12 cellular contexts compared by ENCODE assay signal in genomic region chr12:107774349-107775029, GRCh38. TPM values are rescaled to one million over a fixed set of nuclear protein-coding genes. Genes with fewer than 3 reads are reported as not detected.
DNase-seq lines count a peak whose midpoint lies in the region; ATAC-seq and TF ChIP-seq lines count a peak whose summit lies in the region.
"Had no signal": no experiment of that assay in that cellular context is flagged by ENCODE, and none has a peak within 500 bp of the region (broad histone marks: within the 10 kb centered on the region; RNA-seq: fewer than 3 reads in every experiment).

ASCL4 (plus strand) TSS chr12:107774704; CDS start chr12:107775219, 515 bp downstream.

- H3K36me3 ChIP-seq in HUES48 (ENCODE audit: control insufficient read depth, insufficient read depth, low read length) (no peaks in the 10 kb centered on the region), neural progenitor cell (no peaks in the 10 kb centered on the region)

- peaks cover 17% of the 10 kb centered on the region for H4K20me1 ChIP-seq in neural progenitor cell (ENCODE audit: low read depth)

- H2AFZ ChIP-seq in neural progenitor cell (replicated peaks), result peak within 1 kb of the TSS; percentile 79

- H3K9ac ChIP-seq in HUES48 (ENCODE audit: low read depth, low read length), result no peak within 1 kb of the TSS
- no peak within 1 kb of the TSS for H3K9ac ChIP-seq in neural progenitor cell

- intact Hi-C loops in CD14-positive monocyte (cut with micrococcal nuclease), result no loop called here
- intact Hi-C loops in dendritic cell treated with granulocyte-macrophage colony-stimulating factor and Interleukin-4, amounts not matched to agents 40 ng/mL and 50 ng/mL, for 4 days (cut with micrococcal nuclease), result loop anchor here (5.0 kb wide), 1 partner anchor 563 kb away; the partner anchor contains the start of gene CMKLR1

- no peaks in the 10 kb centered on the region for H3K79me2 ChIP-seq in neural progenitor cell (ENCODE audit: low read depth)

- H3K4me2 ChIP-seq in neural progenitor cell, result peak within 1 kb of the TSS; percentile 94

- peak within 1 kb of the TSS in 1 of 7 donors; percentile 16 for H3K27ac Mint-ChIP-seq in CD14-positive monocyte
- no peak within 1 kb of the TSS for H3K27ac Mint-ChIP-seq in dendritic cell treated with granulocyte-macrophage colony-stimulating factor and Interleukin-4, amounts not matched to agents 40 ng/mL and 50 ng/mL, for 4 days
- no peak within 1 kb of the TSS for H3K27ac Mint-ChIP-seq in neural progenitor cell

- H3K36me3 Mint-ChIP-seq in CD14-positive monocyte (peaks cover 0 to 5% of the 10 kb centered on the region in 2 donors), neural progenitor cell (no peaks in the 10 kb centered on the region)
- no peaks in the 10 kb centered on the region for H3K36me3 Mint-ChIP-seq in dendritic cell treated with granulocyte-macrophage colony-stimulating factor and Interleukin-4, amounts not matched to agents 40 ng/mL and 50 ng/mL, for 4 days (ENCODE audit: low read depth)

- no peak for TF ChIP-seq CTCF in CD14-positive monocyte (IDR thresholded peaks at IDR 0.05)
- TF ChIP-seq CTCF in neural progenitor cell (IDR thresholded peaks at IDR 0.05), result no peak
- no peak for TF ChIP-seq CTCF in RWPE1 (conservative IDR thresholded peaks at IDR 0.05; ENCODE audit: low read depth)

- DNase-seq in CD14-positive monocyte (ENCODE audit: low spot score) (no peak), neural progenitor cell (ENCODE audit: low spot score) (peak; percentile 21), RWPE1 (ENCODE audit: low spot score) (no peak), NCI-H510A (lab: John Stamatoyannopoulos, UW) (no peak), ureter (ENCODE audit: low spot score) (no peak)
- DNase-seq: occipital lobe; stimulated activated naive CD4-positive, alpha-beta T cell treated with Interleukin-2 at 50 U/mL for 16 hours had no signal

- H3K27me3 ChIP-seq in HUES48 (ENCODE audit: control insufficient read depth, insufficient read depth, low read length) (peaks cover 64% of the 10 kb centered on the region), neural progenitor cell (peaks cover 100% of the 10 kb centered on the region)

- CTCF ChIA-PET in RWPE1 (lab: Yijun Ruan, JAX), result no interaction called here

- H3K4me1 ChIP-seq in HUES48 (ENCODE audit: control insufficient read depth, insufficient read depth, low read length) (peaks cover 6% of the 10 kb centered on the region), neural progenitor cell (peaks cover 6% of the 10 kb centered on the region)

- peak within 1 kb of the TSS; percentile 67 for H3K4me3 ChIP-seq in HUES48 (ENCODE audit: low read depth, low read length)
- H3K4me3 ChIP-seq in neural progenitor cell, result peak within 1 kb of the TSS; percentile 53

- H3K9me3 ChIP-seq in HUES48 (ENCODE audit: control insufficient read depth, insufficient read depth, low read length) (no peaks in the 10 kb centered on the region), neural progenitor cell (ENCODE audit: low read depth) (no peaks in the 10 kb centered on the region)

- H3K27ac ChIP-seq in HUES48 (ENCODE audit: low read depth, low read length) (no peak within 1 kb of the TSS), neural progenitor cell (no peak within 1 kb of the TSS), RWPE1 (no peak within 1 kb of the TSS)

- peaks cover 9% of the 10 kb centered on the region for H3F3A ChIP-seq in neural progenitor cell (ENCODE audit: low read depth)

- no peak for ATAC-seq in GM18520 (IDR thresholded peaks at IDR 0.05; ENCODE audit: unreplicated experiment)

- H3K4me1 Mint-ChIP-seq in CD14-positive monocyte (peaks cover 31% of the 10 kb centered on the region), neural progenitor cell (peaks cover 4% of the 10 kb centered on the region)
- H3K4me1 Mint-ChIP-seq in dendritic cell treated with granulocyte-macrophage colony-stimulating factor and Interleukin-4, amounts not matched to agents 40 ng/mL and 50 ng/mL, for 4 days (ENCODE audit: low read depth), result peaks cover 40% of the 10 kb centered on the region

- H3K4me3 Mint-ChIP-seq in CD14-positive monocyte (peak within 1 kb of the TSS; percentile 63 to 84), neural progenitor cell (peak within 1 kb of the TSS; percentile 78)
- peak within 1 kb of the TSS; percentile 66 for H3K4me3 Mint-ChIP-seq in dendritic cell treated with granulocyte-macrophage colony-stimulating factor and Interleukin-4, amounts not matched to agents 40 ng/mL and 50 ng/mL, for 4 days

- POLR2A ChIA-PET in RWPE1 (lab: Yijun Ruan, JAX; ENCODE audit: low non-redundant PET), result no interaction called here

- H3K9me3 Mint-ChIP-seq in CD14-positive monocyte, result peaks cover 0 to 16% (median 3%) of the 10 kb centered on the region in 7 donors
- no peaks in the 10 kb centered on the region for H3K9me3 Mint-ChIP-seq in dendritic cell treated with granulocyte-macrophage colony-stimulating factor and Interleukin-4, amounts not matched to agents 40 ng/mL and 50 ng/mL, for 4 days
- no peaks in the 10 kb centered on the region for H3K9me3 Mint-ChIP-seq in neural progenitor cell

- H3K27me3 Mint-ChIP-seq in CD14-positive monocyte (ENCODE audit: low read depth in 3 of 3), result peaks cover 48 to 53% (median 50%) of the 10 kb centered on the region in 3 donors
- peaks cover 56% of the 10 kb centered on the region for H3K27me3 Mint-ChIP-seq in dendritic cell treated with granulocyte-macrophage colony-stimulating factor and Interleukin-4, amounts not matched to agents 40 ng/mL and 50 ng/mL, for 4 days
- peaks cover 63% of the 10 kb centered on the region for H3K27me3 Mint-ChIP-seq in neural progenitor cell (ENCODE audit: insufficient read depth, low read depth)

RNA-seq across cellular contexts. Expression of gene ASCL4, which starts in this region (rescaled TPM):
- polyA plus RNA-seq in CD14-positive monocyte, result not detected
- total RNA-seq in neural progenitor cell (ENCODE audit: low replicate concordance) (not detected in 2 replicates), ureter (not detected)
- total RNA-seq: activated CD8-positive, alpha-beta memory T cell treated with anti-CD3 and anti-CD28 coated beads for 36 hours; occipital lobe had no signal
- polyA plus RNA-seq: keratinocyte had no signal

Comparison
In these comparisons a context has a peak if more than half of its experiments do, and no peak if none do; other contexts are left out.
1. Peak in DNase-seq, H3K4me3 ChIP-seq and H3K4me2 ChIP-seq in neural progenitor cell; RNA of the gene not detected or under 1 TPM.